Comparison of ENCODE assay signal across 23 cellular contexts in genomic region chr16:30654856-30655255, GRCh38.
"Had no signal": no experiment of that assay in that cellular context is flagged by ENCODE, and none has a peak within 500 bp of the region (broad histone marks: within the 10 kb centered on the region; RNA-seq: fewer than 3 reads in every experiment).

No MANE protein-coding gene starts in this region.

- H3K9me3 Mint-ChIP-seq: activated naive CD4-positive, alpha-beta T cell treated with anti-CD3 and anti-CD28 coated beads, Interleukin-2, amount 10 ng/mL, durations not matched to agents 7 days and 5 days; activated T-helper 2 cell treated with anti-CD3 and anti-CD28 coated beads, Interferon-gamma antibody, Interleukin-2, Interleukin-4, amounts not matched to agents 10 μg/mL and 5 μg/mL and 100 μg/mL, durations not matched to agents 14 hours and 24 hours and 36 hours; T-helper 1 cell treated with Interleukin-12 subunit alpha and Interleukin-12 subunit beta and Interleukin-4 antibody, amounts not matched to agents 30 μg/mL and 1 μg/mL, for 36 hours; WTC11 had no signal

- H3K4me3 Mint-ChIP-seq: activated naive CD4-positive, alpha-beta T cell treated with anti-CD3 and anti-CD28 coated beads, Interleukin-2, amount 10 ng/mL, durations not matched to agents 7 days and 5 days; T-helper 1 cell treated with Interleukin-12 subunit alpha and Interleukin-12 subunit beta and Interleukin-4 antibody, amounts not matched to agents 30 μg/mL and 1 μg/mL, for 36 hours; WTC11 had no signal

- H3K27ac ChIP-seq: brain microvascular endothelial cell, cardiac muscle cell had no signal

- H3K27me3 ChIP-seq: brain microvascular endothelial cell, cardiac muscle cell had no signal

- H3K27ac Mint-ChIP-seq: activated naive CD4-positive, alpha-beta T cell treated with anti-CD3 and anti-CD28 coated beads, Interleukin-2, amount 10 ng/mL, durations not matched to agents 7 days and 5 days; activated T-helper 2 cell treated with anti-CD3 and anti-CD28 coated beads, Interferon-gamma antibody, Interleukin-2, Interleukin-4, amounts not matched to agents 10 μg/mL and 5 μg/mL and 100 μg/mL, durations not matched to agents 14 hours and 24 hours and 36 hours; T-helper 1 cell treated with Interleukin-12 subunit alpha and Interleukin-12 subunit beta and Interleukin-4 antibody, amounts not matched to agents 30 μg/mL and 1 μg/mL, for 36 hours; WTC11 had no signal

- H3K4me3 ChIP-seq: cardiac muscle cell had no signal

- DNase-seq: activated CD4-positive, alpha-beta T cell treated with anti-CD3 and anti-CD28 coated beads for 48 hours; activated CD4-positive, alpha-beta T cell treated with anti-CD3 and anti-CD28 coated beads, Interleukin-2, amount 50 U/mL, for 4 hours; activated CD4-positive, CD25-positive, alpha-beta regulatory T cell treated with anti-CD3 and anti-CD28 coated beads, Interleukin-2, amount 50 U/mL, for 72 hours; activated CD8-positive, alpha-beta memory T cell treated with anti-CD3 and anti-CD28 coated beads for 24 hours; activated gamma-delta T cell treated with Interleukin-2 at 50 U/mL for 16 hours; activated naive CD4-positive, alpha-beta T cell treated with anti-CD3 and anti-CD28 coated beads, Interleukin-2, amount 10 ng/mL, durations not matched to agents 7 days and 5 days; amygdala; brain microvascular endothelial cell; Karpas-422; MM.1S; NCI-H1105; NCI-H1436; NCI-H1694 treated with DMSO at 0.1 percent for 48 hours; NCI-H2029 treated with DMSO at 0.1 percent for 48 hours; NCI-H510A treated with DMSO at 0.1 percent for 48 hours; NCI-H69; PC-3; SHP77 treated with DMSO at 0.1 percent for 48 hours had no signal

- FAIRE-seq: RCC 7860 had no signal

- ATAC-seq: PC-3, WTC11 had no signal
